Comparison of ENCODE assay signal across 8 cellular contexts in genomic region chr4:153115322-153116100, GRCh38.
DNase-seq lines count a peak whose midpoint lies in the region; ATAC-seq and TF ChIP-seq lines count a peak whose summit lies in the region.

No MANE protein-coding gene starts in this region.

- H3K4me3 ChIP-seq in adrenal gland: peak overlapping the region in 2 of 4 donors; percentile 12 to 34
- no peak overlapping the region for H3K4me3 ChIP-seq in right lobe of liver

- TF ChIP-seq POLR2A in adrenal gland (IDR thresholded peaks at IDR 0.05): no peak
- TF ChIP-seq POLR2A in right lobe of liver (IDR thresholded peaks at IDR 0.05): no peak

- peak; percentile 64 for DNase-seq in T follicular helper cell (ENCODE audit: low read depth)
- peak in 6 of 7 donors; percentile 23 to 68 (median 44) for DNase-seq in adrenal gland
- no peak for DNase-seq in right lobe of liver
- DNase-seq in stimulated activated CD8-positive, alpha-beta memory T cell treated with anti-CD3 and anti-CD28 coated beads, Interleukin-4, amount 100 ng/mL, for 1 hour (ENCODE audit: low read depth in 2 of 2, low spot score in 1 of 2): peak; percentile 42 to 51
- no peak for DNase-seq in D341Med (ENCODE audit: low spot score)

- intact Hi-C loops in adrenal gland (cut with DNase I) (no loop called here), right lobe of liver (cut with DNase I) (no loop called here)

- 38 to 63% (median 57%) methylated on average over 6 to 10 of the region's 10 CpGs for WGBS in adrenal gland, 4 donors
- 58% methylated on average over 10 of the region's 10 CpGs for WGBS in right lobe of liver (ENCODE audit: insufficient coverage, low coverage, low lambda C conversion rate, missing lambda C conversion rate)

- H3K9me3 ChIP-seq in adrenal gland (replicated peaks in 1 of 3): no peaks in the 10 kb centered on the region
- H3K9me3 ChIP-seq in right lobe of liver: no peaks in the 10 kb centered on the region

- H3K27ac ChIP-seq in adrenal gland (peak overlapping the region in 3 of 5 donors; percentile 29 to 79 (median 58)), right lobe of liver (no peak overlapping the region)

- H3K36me3 ChIP-seq in adrenal gland (replicated peaks in 1 of 2) (no peaks in the 10 kb centered on the region), right lobe of liver (no peaks in the 10 kb centered on the region)

- H3K27me3 ChIP-seq in adrenal gland: no peaks in the 10 kb centered on the region
- H3K27me3 ChIP-seq in right lobe of liver: no peaks in the 10 kb centered on the region

- ATAC-seq in GM19025 (IDR thresholded peaks at IDR 0.05; ENCODE audit: low read depth, unreplicated experiment): peak; percentile 82
- peak; percentile 88 for ATAC-seq in HG03175 (IDR thresholded peaks at IDR 0.05; ENCODE audit: unreplicated experiment)
- ATAC-seq in right lobe of liver: peak in 3 of 4 donors; percentile 39 to 45 (median 40)
- no peak for ATAC-seq in HG02840 (IDR thresholded peaks at IDR 0.05; ENCODE audit: low FRiP score, unreplicated experiment)

- TF ChIP-seq CTCF in adrenal gland (IDR thresholded peaks at IDR 0.05) (no peak), right lobe of liver (IDR thresholded peaks at IDR 0.05) (no peak)

- peaks cover 5 to 12% of the 10 kb centered on the region in 2 donors for H3K4me1 ChIP-seq in adrenal gland (replicated peaks in 1 of 2)
- H3K4me1 ChIP-seq in right lobe of liver: no peaks in the 10 kb centered on the region

Comparison
In these comparisons a context has a peak if more than half of its experiments do, and no peak if none do; other contexts are left out.
1. DNase-seq: peak in T follicular helper cell (single experiment), adrenal gland (6 of 7) and stimulated activated CD8-positive, alpha-beta memory T cell treated with anti-CD3 and anti-CD28 coated beads, Interleukin-4, amount 100 ng/mL, for 1 hour (2 of 2); none in right lobe of liver (0 of 3) and D341Med (single experiment).
2. H3K27ac ChIP-seq: peak in adrenal gland (3 of 5); none in right lobe of liver (0 of 3).